29 cellular contexts compared by ENCODE assay signal in the genomic region with DNA sequence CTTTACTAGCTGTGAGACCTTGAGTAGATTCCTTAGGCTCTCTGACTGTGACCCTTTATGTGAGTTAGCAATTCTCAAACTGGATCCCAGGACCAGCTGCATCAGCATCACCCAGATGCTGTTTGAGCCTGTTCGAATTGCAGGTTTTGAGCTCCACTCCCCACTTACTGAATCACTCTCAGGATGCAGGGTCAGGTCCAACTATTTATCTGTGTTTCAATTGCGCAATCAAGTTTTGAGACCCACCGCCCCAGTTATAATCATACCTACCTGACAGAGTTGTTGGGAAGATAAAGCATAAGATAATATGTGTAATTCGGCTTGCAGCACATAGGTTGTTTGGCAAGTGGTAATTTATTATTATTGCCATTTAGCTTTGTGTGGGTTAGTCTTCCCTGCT.
"Had no signal": no experiment of that assay in that cellular context is flagged by ENCODE, and none has a peak within 500 bp of the region (broad histone marks: within the 10 kb centered on the region; RNA-seq: fewer than 3 reads in every experiment).

No MANE protein-coding gene starts in this region.

- H3K27me3 ChIP-seq: neural progenitor cell, ovary, suprapubic skin, testis, tibial artery, transverse colon, upper lobe of left lung, vagina had no signal

- H3K9ac ChIP-seq: neural progenitor cell, parathyroid adenoma had no signal

- H3K27ac ChIP-seq: neural progenitor cell, ovary, parathyroid adenoma, psoas muscle, skin epidermis, spleen, suprapubic skin, testis, tibial artery, transverse colon, upper lobe of left lung, vagina had no signal

- H3K4me1 ChIP-seq: neural progenitor cell, parathyroid adenoma, psoas muscle, spleen, suprapubic skin, testis, tibial artery, transverse colon, vagina had no signal

- H3K36me3 ChIP-seq: neural progenitor cell, ovary, spleen, suprapubic skin, tibial artery, transverse colon, vagina had no signal

- FAIRE-seq: urothelium cell line had no signal

- ATAC-seq: natural killer cell; psoas muscle; sciatic nerve; stimulated activated memory B cell treated with anti-CD40 and anti-IgM and Interleukin-4, amounts not matched to agents 10 μg/mL and 1 μg/mL and 100 μg/mL, for 72 hours; stimulated activated naive CD8-positive, alpha-beta T cell treated with anti-CD3 and anti-CD28 coated beads, Interleukin-15, amount 100 ng/mL, for 72 hours; stimulated activated naive CD8-positive, alpha-beta T cell treated with anti-CD3 and anti-CD28 coated beads, Interleukin-15, Interleukin-2, amounts not matched to agents 100 U/mL and 50 U/mL, for 24 hours had no signal

- H2AFZ ChIP-seq: neural progenitor cell, parathyroid adenoma had no signal

- DNase-seq: natural killer cell; occipital lobe; ovary; posterior cingulate gyrus; psoas muscle; right cardiac atrium; spleen; stimulated activated CD4-positive, alpha-beta T cell treated with anti-CD3 and anti-CD28 coated beads, Interleukin-12 subunit alpha, Interleukin-12 subunit beta, amount 100 ng/mL, for 4 hours; stimulated activated CD4-positive, alpha-beta T cell treated with anti-CD3 and anti-CD28 coated beads, Interleukin-1b, Interleukin-23, amount 100 ng/mL, for 48 hours; stimulated activated CD4-positive, alpha-beta T cell treated with anti-CD3 and anti-CD28 coated beads, Interleukin-4, amount 100 ng/mL, for 1 hour; stimulated activated CD4-positive, alpha-beta T cell treated with anti-CD3 and anti-CD28 coated beads, Interleukin-4, amount 100 ng/mL, for 4 hours; stimulated activated CD8-positive, alpha-beta memory T cell treated with anti-CD3 and anti-CD28 coated beads, Interleukin-4, amount 100 ng/mL, for 48 hours; stimulated activated naive CD4-positive, alpha-beta T cell; stimulated activated naive CD8-positive, alpha-beta T cell treated with anti-CD3 and anti-CD28 coated beads, Interleukin-15, amount 100 ng/mL, for 72 hours; stimulated activated naive CD8-positive, alpha-beta T cell treated with anti-CD3 and anti-CD28 coated beads, Interleukin-15, Interleukin-2, amounts not matched to agents 100 U/mL and 50 U/mL, for 24 hours; substantia nigra; testis; tibial artery; transverse colon; upper lobe of left lung had no signal

- H3K9me3 ChIP-seq: ovary, psoas muscle, suprapubic skin, testis, tibial artery, transverse colon, upper lobe of left lung, vagina had no signal

- H3K79me2 ChIP-seq: parathyroid adenoma had no signal

- H3K4me2 ChIP-seq: neural progenitor cell, smooth muscle cell had no signal

- H3K4me3 ChIP-seq: neural progenitor cell, ovary, psoas muscle, skin epidermis, smooth muscle cell, spleen, suprapubic skin, testis, tibial artery, transverse colon, upper lobe of left lung, vagina had no signal
